1 cellular context compared by ENCODE assay signal in the genomic region with DNA sequence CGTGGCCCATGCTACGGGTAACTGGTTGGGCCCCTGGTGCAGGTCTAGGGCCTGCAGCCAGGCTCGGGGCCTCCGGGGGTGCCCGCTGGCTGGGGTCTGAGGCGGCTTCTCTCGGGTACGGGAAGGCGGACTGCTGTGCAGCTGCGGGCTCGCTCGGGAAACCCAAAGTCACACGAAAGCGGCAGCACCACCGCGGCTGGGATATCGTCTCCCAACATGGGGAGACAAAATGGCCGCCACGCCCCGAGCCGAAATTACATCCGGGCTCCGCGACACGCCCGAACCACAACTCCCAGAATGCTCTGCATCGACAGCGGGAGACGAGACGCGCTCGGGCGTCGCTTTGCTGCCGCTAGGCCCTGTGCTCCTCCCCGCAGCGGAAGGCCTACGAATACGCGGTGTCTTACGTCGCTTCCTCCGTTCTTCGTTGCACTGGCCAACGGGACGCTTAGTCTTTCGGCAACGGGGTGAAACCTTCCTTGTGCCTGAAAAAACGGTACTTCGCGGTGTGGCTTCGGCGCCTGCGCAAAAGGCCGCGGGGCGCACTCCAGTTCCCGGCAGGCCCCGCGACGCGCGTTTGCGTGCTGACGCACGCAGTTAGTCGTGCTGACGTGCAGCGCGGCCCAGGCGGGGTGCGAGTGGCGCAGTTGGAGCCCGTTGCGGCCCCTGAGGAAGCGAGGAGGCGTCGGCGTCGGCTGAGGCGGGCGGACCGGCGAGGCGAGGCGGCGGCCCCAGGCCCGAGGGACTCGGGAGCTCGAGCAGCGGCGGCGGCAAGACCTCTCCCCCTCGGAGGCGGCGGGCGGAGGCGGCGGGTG.
TF ChIP-seq lines count a peak whose summit lies in the region.

A gene (plus strand): TSS at position 604 of the 815 bp plus-strand sequence. CDS start 3,727 bp downstream, outside the sequence.

TF ChIP-seq in HEK293, 187 proteins besides CTCF, POLR2A, EP300 and RAD21 (continued from another document and continues in another):
- TF ChIP-seq ZNF354C (tag by site-specific recombination; IDR thresholded peaks at IDR 0.05; ENCODE audit: borderline replicate concordance, low read depth) (no peak), MEIS1 (CRISPR knock-in tag; IDR thresholded peaks at IDR 0.05; ENCODE audit: borderline replicate concordance) (no peak), ZNF600 (tag by site-specific recombination; IDR thresholded peaks at IDR 0.05) (no peak), ZNF555 (tag by site-specific recombination; conservative IDR thresholded peaks at IDR 0.05) (no peak), ZNF629 (tag by site-specific recombination; IDR thresholded peaks at IDR 0.05) (peak; percentile 89), ZNF664 (tag by site-specific recombination; IDR thresholded peaks at IDR 0.05) (peak; percentile 25; the same call in 1 of the 2 replicates), ZNF155 (tag by site-specific recombination; IDR thresholded peaks at IDR 0.05) (no peak), ZNF138 (tag by site-specific recombination; IDR thresholded peaks at IDR 0.05; ENCODE audit: borderline replicate concordance) (no peak), FEZF1 (tag by site-specific recombination; IDR thresholded peaks at IDR 0.05) (peak; percentile 58), ZNF433 (tag by site-specific recombination; IDR thresholded peaks at IDR 0.05; ENCODE audit: low read depth) (no peak), SP7 (tag by site-specific recombination; IDR thresholded peaks at IDR 0.05) (peak; percentile 81), ZNF561 (tag by site-specific recombination; IDR thresholded peaks at IDR 0.05; ENCODE audit: borderline replicate concordance) (peak; percentile 83), ZNF391 (tag by site-specific recombination; IDR thresholded peaks at IDR 0.05; ENCODE audit: borderline replicate concordance, low read depth) (peak; percentile 70; the same call in 1 of the 2 replicates), TCF7L2 (IDR thresholded peaks at IDR 0.05; ENCODE audit: borderline replicate concordance, low read depth, low read length) (no peak), RBAK (tag by site-specific recombination; IDR thresholded peaks at IDR 0.05) (no peak), ZNF350 (tag by site-specific recombination; IDR thresholded peaks at IDR 0.05) (no peak), ZNF707 (tag by site-specific recombination; IDR thresholded peaks at IDR 0.05) (no peak), ZFP37 (tag by site-specific recombination; IDR thresholded peaks at IDR 0.05) (peak; percentile 89), ZNF223 (tag by site-specific recombination; IDR thresholded peaks at IDR 0.05) (no peak), ZBTB20 (tag by site-specific recombination; IDR thresholded peaks at IDR 0.05) (peak; percentile 83), ZFHX2 (tag by site-specific recombination; conservative IDR thresholded peaks at IDR 0.05) (peak; percentile 76), HOXC10 (CRISPR knock-in tag; IDR thresholded peaks at IDR 0.05) (no peak), ZNF473 (tag by site-specific recombination; IDR thresholded peaks at IDR 0.05) (no peak), ZFP69B (tag by site-specific recombination; IDR thresholded peaks at IDR 0.05) (no peak; the same call in none of the 2 replicates), ZNF623 (tag by site-specific recombination; IDR thresholded peaks at IDR 0.05) (no peak; the same call in 1 of the 2 replicates), ZNF530 (tag by site-specific recombination; IDR thresholded peaks at IDR 0.05; ENCODE audit: low read depth) (no peak), ZNF792 (tag by site-specific recombination; IDR thresholded peaks at IDR 0.05) (no peak), ZNF211 (tag by site-specific recombination; IDR thresholded peaks at IDR 0.05; ENCODE audit: low read depth) (no peak), ZNF791 (tag by site-specific recombination; IDR thresholded peaks at IDR 0.05) (no peak), KLF8 (tag by site-specific recombination; IDR thresholded peaks at IDR 0.05) (peak; percentile 75), BCL11B (tag by site-specific recombination; IDR thresholded peaks at IDR 0.05; ENCODE audit: low read depth) (no peak)
- TF ChIP-seq, protein P1, sequence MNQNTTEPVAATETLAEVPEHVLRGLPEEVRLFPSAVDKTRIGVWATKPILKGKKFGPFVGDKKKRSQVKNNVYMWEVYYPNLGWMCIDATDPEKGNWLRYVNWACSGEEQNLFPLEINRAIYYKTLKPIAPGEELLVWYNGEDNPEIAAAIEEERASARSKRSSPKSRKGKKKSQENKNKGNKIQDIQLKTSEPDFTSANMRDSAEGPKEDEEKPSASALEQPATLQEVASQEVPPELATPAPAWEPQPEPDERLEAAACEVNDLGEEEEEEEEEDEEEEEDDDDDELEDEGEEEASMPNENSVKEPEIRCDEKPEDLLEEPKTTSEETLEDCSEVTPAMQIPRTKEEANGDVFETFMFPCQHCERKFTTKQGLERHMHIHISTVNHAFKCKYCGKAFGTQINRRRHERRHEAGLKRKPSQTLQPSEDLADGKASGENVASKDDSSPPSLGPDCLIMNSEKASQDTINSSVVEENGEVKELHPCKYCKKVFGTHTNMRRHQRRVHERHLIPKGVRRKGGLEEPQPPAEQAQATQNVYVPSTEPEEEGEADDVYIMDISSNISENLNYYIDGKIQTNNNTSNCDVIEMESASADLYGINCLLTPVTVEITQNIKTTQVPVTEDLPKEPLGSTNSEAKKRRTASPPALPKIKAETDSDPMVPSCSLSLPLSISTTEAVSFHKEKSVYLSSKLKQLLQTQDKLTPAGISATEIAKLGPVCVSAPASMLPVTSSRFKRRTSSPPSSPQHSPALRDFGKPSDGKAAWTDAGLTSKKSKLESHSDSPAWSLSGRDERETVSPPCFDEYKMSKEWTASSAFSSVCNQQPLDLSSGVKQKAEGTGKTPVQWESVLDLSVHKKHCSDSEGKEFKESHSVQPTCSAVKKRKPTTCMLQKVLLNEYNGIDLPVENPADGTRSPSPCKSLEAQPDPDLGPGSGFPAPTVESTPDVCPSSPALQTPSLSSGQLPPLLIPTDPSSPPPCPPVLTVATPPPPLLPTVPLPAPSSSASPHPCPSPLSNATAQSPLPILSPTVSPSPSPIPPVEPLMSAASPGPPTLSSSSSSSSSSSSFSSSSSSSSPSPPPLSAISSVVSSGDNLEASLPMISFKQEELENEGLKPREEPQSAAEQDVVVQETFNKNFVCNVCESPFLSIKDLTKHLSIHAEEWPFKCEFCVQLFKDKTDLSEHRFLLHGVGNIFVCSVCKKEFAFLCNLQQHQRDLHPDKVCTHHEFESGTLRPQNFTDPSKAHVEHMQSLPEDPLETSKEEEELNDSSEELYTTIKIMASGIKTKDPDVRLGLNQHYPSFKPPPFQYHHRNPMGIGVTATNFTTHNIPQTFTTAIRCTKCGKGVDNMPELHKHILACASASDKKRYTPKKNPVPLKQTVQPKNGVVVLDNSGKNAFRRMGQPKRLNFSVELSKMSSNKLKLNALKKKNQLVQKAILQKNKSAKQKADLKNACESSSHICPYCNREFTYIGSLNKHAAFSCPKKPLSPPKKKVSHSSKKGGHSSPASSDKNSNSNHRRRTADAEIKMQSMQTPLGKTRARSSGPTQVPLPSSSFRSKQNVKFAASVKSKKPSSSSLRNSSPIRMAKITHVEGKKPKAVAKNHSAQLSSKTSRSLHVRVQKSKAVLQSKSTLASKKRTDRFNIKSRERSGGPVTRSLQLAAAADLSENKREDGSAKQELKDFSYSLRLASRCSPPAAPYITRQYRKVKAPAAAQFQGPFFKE (tag by site-specific recombination; IDR thresholded peaks at IDR 0.05; ENCODE audit: borderline replicate concordance): no peak
- TF ChIP-seq, protein P2, sequence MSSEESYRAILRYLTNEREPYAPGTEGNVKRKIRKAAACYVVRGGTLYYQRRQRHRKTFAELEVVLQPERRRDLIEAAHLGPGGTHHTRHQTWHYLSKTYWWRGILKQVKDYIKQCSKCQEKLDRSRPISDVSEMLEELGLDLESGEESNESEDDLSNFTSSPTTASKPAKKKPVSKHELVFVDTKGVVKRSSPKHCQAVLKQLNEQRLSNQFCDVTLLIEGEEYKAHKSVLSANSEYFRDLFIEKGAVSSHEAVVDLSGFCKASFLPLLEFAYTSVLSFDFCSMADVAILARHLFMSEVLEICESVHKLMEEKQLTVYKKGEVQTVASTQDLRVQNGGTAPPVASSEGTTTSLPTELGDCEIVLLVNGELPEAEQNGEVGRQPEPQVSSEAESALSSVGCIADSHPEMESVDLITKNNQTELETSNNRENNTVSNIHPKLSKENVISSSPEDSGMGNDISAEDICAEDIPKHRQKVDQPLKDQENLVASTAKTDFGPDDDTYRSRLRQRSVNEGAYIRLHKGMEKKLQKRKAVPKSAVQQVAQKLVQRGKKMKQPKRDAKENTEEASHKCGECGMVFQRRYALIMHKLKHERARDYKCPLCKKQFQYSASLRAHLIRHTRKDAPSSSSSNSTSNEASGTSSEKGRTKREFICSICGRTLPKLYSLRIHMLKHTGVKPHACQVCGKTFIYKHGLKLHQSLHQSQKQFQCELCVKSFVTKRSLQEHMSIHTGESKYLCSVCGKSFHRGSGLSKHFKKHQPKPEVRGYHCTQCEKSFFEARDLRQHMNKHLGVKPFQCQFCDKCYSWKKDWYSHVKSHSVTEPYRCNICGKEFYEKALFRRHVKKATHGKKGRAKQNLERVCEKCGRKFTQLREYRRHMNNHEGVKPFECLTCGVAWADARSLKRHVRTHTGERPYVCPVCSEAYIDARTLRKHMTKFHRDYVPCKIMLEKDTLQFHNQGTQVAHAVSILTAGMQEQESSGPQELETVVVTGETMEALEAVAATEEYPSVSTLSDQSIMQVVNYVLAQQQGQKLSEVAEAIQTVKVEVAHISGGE (tag by site-specific recombination; conservative IDR thresholded peaks at IDR 0.05; ENCODE audit: low read depth): peak; percentile 91
- TF ChIP-seq, protein P3, sequence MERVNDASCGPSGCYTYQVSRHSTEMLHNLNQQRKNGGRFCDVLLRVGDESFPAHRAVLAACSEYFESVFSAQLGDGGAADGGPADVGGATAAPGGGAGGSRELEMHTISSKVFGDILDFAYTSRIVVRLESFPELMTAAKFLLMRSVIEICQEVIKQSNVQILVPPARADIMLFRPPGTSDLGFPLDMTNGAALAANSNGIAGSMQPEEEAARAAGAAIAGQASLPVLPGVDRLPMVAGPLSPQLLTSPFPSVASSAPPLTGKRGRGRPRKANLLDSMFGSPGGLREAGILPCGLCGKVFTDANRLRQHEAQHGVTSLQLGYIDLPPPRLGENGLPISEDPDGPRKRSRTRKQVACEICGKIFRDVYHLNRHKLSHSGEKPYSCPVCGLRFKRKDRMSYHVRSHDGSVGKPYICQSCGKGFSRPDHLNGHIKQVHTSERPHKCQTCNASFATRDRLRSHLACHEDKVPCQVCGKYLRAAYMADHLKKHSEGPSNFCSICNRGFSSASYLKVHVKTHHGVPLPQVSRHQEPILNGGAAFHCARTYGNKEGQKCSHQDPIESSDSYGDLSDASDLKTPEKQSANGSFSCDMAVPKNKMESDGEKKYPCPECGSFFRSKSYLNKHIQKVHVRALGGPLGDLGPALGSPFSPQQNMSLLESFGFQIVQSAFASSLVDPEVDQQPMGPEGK (tag by site-specific recombination; IDR thresholded peaks at IDR 0.05): peak; percentile 89
- TF ChIP-seq, protein P4, sequence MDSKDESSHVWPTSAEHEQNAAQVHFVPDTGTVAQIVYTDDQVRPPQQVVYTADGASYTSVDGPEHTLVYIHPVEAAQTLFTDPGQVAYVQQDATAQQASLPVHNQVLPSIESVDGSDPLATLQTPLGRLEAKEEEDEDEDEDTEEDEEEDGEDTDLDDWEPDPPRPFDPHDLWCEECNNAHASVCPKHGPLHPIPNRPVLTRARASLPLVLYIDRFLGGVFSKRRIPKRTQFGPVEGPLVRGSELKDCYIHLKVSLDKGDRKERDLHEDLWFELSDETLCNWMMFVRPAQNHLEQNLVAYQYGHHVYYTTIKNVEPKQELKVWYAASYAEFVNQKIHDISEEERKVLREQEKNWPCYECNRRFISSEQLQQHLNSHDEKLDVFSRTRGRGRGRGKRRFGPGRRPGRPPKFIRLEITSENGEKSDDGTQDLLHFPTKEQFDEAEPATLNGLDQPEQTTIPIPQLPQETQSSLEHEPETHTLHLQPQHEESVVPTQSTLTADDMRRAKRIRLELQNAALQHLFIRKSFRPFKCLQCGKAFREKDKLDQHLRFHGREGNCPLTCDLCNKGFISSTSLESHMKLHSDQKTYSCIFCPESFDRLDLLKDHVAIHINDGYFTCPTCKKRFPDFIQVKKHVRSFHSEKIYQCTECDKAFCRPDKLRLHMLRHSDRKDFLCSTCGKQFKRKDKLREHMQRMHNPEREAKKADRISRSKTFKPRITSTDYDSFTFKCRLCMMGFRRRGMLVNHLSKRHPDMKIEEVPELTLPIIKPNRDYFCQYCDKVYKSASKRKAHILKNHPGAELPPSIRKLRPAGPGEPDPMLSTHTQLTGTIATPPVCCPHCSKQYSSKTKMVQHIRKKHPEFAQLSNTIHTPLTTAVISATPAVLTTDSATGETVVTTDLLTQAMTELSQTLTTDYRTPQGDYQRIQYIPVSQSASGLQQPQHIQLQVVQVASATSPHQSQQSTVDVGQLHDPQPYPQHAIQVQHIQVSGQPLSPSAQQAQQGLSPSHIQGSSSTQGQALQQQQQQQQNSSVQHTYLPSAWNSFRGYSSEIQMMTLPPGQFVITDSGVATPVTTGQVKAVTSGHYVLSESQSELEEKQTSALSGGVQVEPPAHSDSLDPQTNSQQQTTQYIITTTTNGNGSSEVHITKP (tag by site-specific recombination; IDR thresholded peaks at IDR 0.05): peak; percentile 74
- TF ChIP-seq, protein P5, sequence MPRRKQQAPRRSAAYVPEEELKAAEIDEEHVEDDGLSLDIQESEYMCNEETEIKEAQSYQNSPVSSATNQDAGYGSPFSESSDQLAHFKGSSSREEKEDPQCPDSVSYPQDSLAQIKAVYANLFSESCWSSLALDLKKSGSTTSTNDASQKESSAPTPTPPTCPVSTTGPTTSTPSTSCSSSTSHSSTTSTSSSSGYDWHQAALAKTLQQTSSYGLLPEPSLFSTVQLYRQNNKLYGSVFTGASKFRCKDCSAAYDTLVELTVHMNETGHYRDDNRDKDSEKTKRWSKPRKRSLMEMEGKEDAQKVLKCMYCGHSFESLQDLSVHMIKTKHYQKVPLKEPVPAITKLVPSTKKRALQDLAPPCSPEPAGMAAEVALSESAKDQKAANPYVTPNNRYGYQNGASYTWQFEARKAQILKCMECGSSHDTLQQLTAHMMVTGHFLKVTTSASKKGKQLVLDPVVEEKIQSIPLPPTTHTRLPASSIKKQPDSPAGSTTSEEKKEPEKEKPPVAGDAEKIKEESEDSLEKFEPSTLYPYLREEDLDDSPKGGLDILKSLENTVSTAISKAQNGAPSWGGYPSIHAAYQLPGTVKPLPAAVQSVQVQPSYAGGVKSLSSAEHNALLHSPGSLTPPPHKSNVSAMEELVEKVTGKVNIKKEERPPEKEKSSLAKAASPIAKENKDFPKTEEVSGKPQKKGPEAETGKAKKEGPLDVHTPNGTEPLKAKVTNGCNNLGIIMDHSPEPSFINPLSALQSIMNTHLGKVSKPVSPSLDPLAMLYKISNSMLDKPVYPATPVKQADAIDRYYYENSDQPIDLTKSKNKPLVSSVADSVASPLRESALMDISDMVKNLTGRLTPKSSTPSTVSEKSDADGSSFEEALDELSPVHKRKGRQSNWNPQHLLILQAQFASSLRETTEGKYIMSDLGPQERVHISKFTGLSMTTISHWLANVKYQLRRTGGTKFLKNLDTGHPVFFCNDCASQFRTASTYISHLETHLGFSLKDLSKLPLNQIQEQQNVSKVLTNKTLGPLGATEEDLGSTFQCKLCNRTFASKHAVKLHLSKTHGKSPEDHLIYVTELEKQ (tag by site-specific recombination; IDR thresholded peaks at IDR 0.05; ENCODE audit: borderline replicate concordance): no peak
- TF ChIP-seq, protein P6, sequence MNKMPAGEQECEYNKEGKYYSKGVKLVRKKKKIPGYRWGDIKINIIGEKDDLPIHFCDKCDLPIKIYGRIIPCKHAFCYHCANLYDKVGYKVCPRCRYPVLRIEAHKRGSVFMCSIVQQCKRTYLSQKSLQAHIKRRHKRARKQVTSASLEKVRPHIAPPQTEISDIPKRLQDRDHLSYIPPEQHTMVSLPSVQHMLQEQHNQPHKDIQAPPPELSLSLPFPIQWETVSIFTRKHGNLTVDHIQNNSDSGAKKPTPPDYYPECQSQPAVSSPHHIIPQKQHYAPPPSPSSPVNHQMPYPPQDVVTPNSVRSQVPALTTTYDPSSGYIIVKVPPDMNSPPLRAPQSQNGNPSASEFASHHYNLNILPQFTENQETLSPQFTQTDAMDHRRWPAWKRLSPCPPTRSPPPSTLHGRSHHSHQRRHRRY (tag by site-specific recombination; IDR thresholded peaks at IDR 0.05): no peak
